In the genomic region with DNA sequence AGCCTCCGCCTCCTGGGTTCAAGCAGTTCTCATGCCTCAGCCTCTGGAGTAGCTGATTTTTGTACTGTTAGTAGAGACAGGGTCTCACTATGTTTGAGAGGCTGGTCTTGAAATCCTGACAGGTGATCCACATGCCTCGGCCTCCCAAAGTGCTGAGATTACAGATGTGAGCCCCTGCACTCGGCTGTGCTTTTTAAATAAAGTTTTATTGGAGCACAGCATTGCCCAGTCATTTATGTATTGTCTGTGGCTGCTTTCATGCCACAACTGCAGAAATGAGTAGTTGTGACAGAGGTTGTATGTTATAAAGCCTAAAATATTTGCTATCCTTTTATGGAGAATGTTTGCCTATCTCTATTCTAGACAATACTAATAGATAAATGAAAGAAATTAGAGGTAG, we compare ENCODE assay signal across 21 cellular contexts.
DNase-seq lines count a peak whose midpoint lies in the region; ATAC-seq, FAIRE-seq and TF ChIP-seq lines count a peak whose summit lies in the region.
"Had no signal": no experiment of that assay in that cellular context is flagged by ENCODE, and none has a peak within 500 bp of the region (broad histone marks: within the 10 kb centered on the region; RNA-seq: fewer than 3 reads in every experiment).

No MANE protein-coding gene starts in this region.

- FAIRE-seq in A549 (lab: Jason Lieb, UNC): no peak
- FAIRE-seq: GM12892, GM18507 had no signal

- H3K36me3 Mint-ChIP-seq in activated CD8-positive, alpha-beta T cell treated with anti-CD3 and anti-CD28 coated beads for 36 hours (ENCODE audit: low read depth): peaks cover 11% of the 10 kb centered on the region
- H3K36me3 Mint-ChIP-seq in activated CD8-positive, alpha-beta T cell treated with anti-CD3 and anti-CD28 coated beads, Interleukin-2, amount 10 ng/mL, durations not matched to agents 7 days and 5 days (ENCODE audit: low read depth): peaks cover 9% of the 10 kb centered on the region

- H3K9me3 Mint-ChIP-seq in activated CD8-positive, alpha-beta T cell treated with anti-CD3 and anti-CD28 coated beads for 36 hours: peaks cover 11% of the 10 kb centered on the region
- H3K9me3 Mint-ChIP-seq in activated CD8-positive, alpha-beta T cell treated with anti-CD3 and anti-CD28 coated beads, Interleukin-2, amount 10 ng/mL, durations not matched to agents 7 days and 5 days (ENCODE audit: insufficient read depth): peaks cover 8% of the 10 kb centered on the region

- intact Hi-C loops in activated CD8-positive, alpha-beta T cell treated with anti-CD3 and anti-CD28 coated beads for 36 hours (cut with micrococcal nuclease): no loop called here
- intact Hi-C loops in Panc1 (cut with micrococcal nuclease; ENCODE audit: unreplicated experiment) (no loop called here), body of pancreas (cut with DNase I) (no loop called here)

- in situ Hi-C loops in Panc1 (cut with HindIII; ENCODE audit: low pct_unique_long_range_greater_than_20kb, low sequenced_read_pairs): no loop called here

- TF ChIP-seq RAD21 in A549 (conservative IDR thresholded peaks at IDR 0.05 in 1 of 2, IDR thresholded peaks at IDR 0.05 in 1 of 2): no peak

- 41% methylated on average over 3 of the region's 3 CpGs for WGBS in A549 (ENCODE audit: missing lambda C conversion rate)
- no CpG with 5 or more reads among the region's 3 CpGs for WGBS in trophoblast cell (ENCODE audit: extremely low coverage, insufficient coverage, insufficient read length)
- 61 to 62% methylated on average over 3 of the region's 3 CpGs for WGBS in body of pancreas, 2 donors

- H3K4me3 ChIP-seq in A549 (no peak overlapping the region), Panc1 (ENCODE audit: low read depth in 2 of 2, low read length in 2 of 2) (no peak overlapping the region), trophoblast cell (ENCODE audit: low read depth, low read length) (no peak overlapping the region), body of pancreas (no peak overlapping the region)

- H3K79me1 ChIP-seq in trophoblast cell (ENCODE audit: low read length): peaks cover 1% of the 10 kb centered on the region

- no peak overlapping the region for H4K12ac ChIP-seq in trophoblast cell (ENCODE audit: low read depth, low read length)

- TF ChIP-seq CTCF in activated CD8-positive, alpha-beta T cell treated with anti-CD3 and anti-CD28 coated beads for 36 hours (IDR thresholded peaks at IDR 0.05): no peak
- TF ChIP-seq CTCF in A549 (IDR thresholded peaks at IDR 0.05) (no peak), Panc1 (IDR thresholded peaks at IDR 0.05) (no peak), body of pancreas (IDR thresholded peaks at IDR 0.05) (no peak)

- ATAC-seq in activated CD8-positive, alpha-beta T cell treated with anti-CD3 and anti-CD28 coated beads for 36 hours: no peak
- no peak for ATAC-seq in activated CD8-positive, alpha-beta T cell treated with anti-CD3 and anti-CD28 coated beads, Interleukin-2, amount 10 ng/mL, durations not matched to agents 7 days and 5 days
- ATAC-seq in A549 (0 out of 6 replicates have a peak, but pooled peaks of 1 of the 2 experiments have one; percentile 5), Panc1 (no peak), HG03196 (IDR thresholded peaks at IDR 0.05; ENCODE audit: unreplicated experiment) (no peak), body of pancreas (no peak)

- peaks cover 71% of the 10 kb centered on the region for H3K4me1 ChIP-seq in A549
- H3K4me1 ChIP-seq in Panc1 (ENCODE audit: control insufficient read depth, insufficient read depth, low read length): no peaks in the 10 kb centered on the region; the same call in 1 of the 2 replicates
- no peaks in the 10 kb centered on the region for H3K4me1 ChIP-seq in trophoblast cell (ENCODE audit: control insufficient read depth in 1 of 2, insufficient read depth in 2 of 2, low read length in 2 of 2)
- peaks cover 40% of the 10 kb centered on the region for H3K4me1 ChIP-seq in body of pancreas

- no peak overlapping the region for H3K27ac Mint-ChIP-seq in activated CD8-positive, alpha-beta T cell treated with anti-CD3 and anti-CD28 coated beads for 36 hours
- H3K27ac Mint-ChIP-seq in activated CD8-positive, alpha-beta T cell treated with anti-CD3 and anti-CD28 coated beads, Interleukin-2, amount 10 ng/mL, durations not matched to agents 7 days and 5 days: no peak overlapping the region
- H3K27ac Mint-ChIP-seq: CD4-positive, CD25-positive, alpha-beta regulatory T cell; H9 had no signal

- TF ChIP-seq POLR2A in A549 (IDR thresholded peaks at IDR 0.05; ENCODE audit: low read length): no peak
- no peak for TF ChIP-seq POLR2A in body of pancreas (IDR thresholded peaks at IDR 0.05)

- peak overlapping the region; percentile 74 for H3K4me2 ChIP-seq in A549
- no peak overlapping the region for H3K4me2 ChIP-seq in trophoblast cell (ENCODE audit: low read length)

- H3K23ac ChIP-seq in trophoblast cell (ENCODE audit: low read length): no peak overlapping the region

- no peak overlapping the region for H3K4ac ChIP-seq in trophoblast cell (ENCODE audit: low read depth, low read length)

- CTCF ChIA-PET in activated CD8-positive, alpha-beta T cell treated with anti-CD3 and anti-CD28 coated beads for 36 hours (lab: Charles Lee): no interaction called here
- CTCF ChIA-PET in activated CD8-positive, alpha-beta T cell treated with anti-CD3 and anti-CD28 coated beads, Interleukin-2, amount 10 ng/mL, durations not matched to agents 7 days and 5 days (lab: Charles Lee): no interaction called here
- CTCF ChIA-PET in A549 (lab: Yijun Ruan, JAX) (interaction anchor here (0.7 to 2.1 kb wide), 8 partner anchors 8 to 113 kb away, joined by 3 to 7 read pairs (median 4); no protein-coding TSS in a partner anchor), Panc1 (lab: Charles Lee) (interaction anchor here (0.7 kb wide), 1 partner anchor 344 kb away, joined by 4 read pairs; no protein-coding TSS in a partner anchor)

- H3K4me1 Mint-ChIP-seq in activated CD8-positive, alpha-beta T cell treated with anti-CD3 and anti-CD28 coated beads for 36 hours (ENCODE audit: low read depth): peaks cover 13% of the 10 kb centered on the region
- peaks cover 4% of the 10 kb centered on the region for H3K4me1 Mint-ChIP-seq in activated CD8-positive, alpha-beta T cell treated with anti-CD3 and anti-CD28 coated beads, Interleukin-2, amount 10 ng/mL, durations not matched to agents 7 days and 5 days (ENCODE audit: low read depth)
- H3K4me1 Mint-ChIP-seq: CD8-positive, alpha-beta memory T cell had no signal

- H3K4me3 Mint-ChIP-seq in activated CD8-positive, alpha-beta T cell treated with anti-CD3 and anti-CD28 coated beads for 36 hours: no peak overlapping the region
- H3K4me3 Mint-ChIP-seq in activated CD8-positive, alpha-beta T cell treated with anti-CD3 and anti-CD28 coated beads, Interleukin-2, amount 10 ng/mL, durations not matched to agents 7 days and 5 days: no peak overlapping the region
- H3K4me3 Mint-ChIP-seq: CD4-positive, CD25-positive, alpha-beta regulatory T cell; CD8-positive, alpha-beta memory T cell; H9 had no signal

- peak overlapping the region; percentile 92 to 99 for H3K27ac ChIP-seq in A549
- H3K27ac ChIP-seq in Panc1 (ENCODE audit: low read length): peak overlapping the region; percentile 17; the same call in 1 of the 2 replicates
- H3K27ac ChIP-seq in trophoblast cell (ENCODE audit: low read depth, low read length): no peak overlapping the region
- H3K27ac ChIP-seq in body of pancreas: no peak overlapping the region

- H2BK5ac ChIP-seq in trophoblast cell (ENCODE audit: low read depth, low read length, poor library complexity): no peak overlapping the region

- no peak overlapping the region for H3K9ac ChIP-seq in trophoblast cell (ENCODE audit: low read length)

- no peak overlapping the region for H2AK5ac ChIP-seq in trophoblast cell (ENCODE audit: low read length)

- POLR2A ChIA-PET in activated CD8-positive, alpha-beta T cell treated with anti-CD3 and anti-CD28 coated beads for 36 hours (lab: Charles Lee): no interaction called here
- POLR2A ChIA-PET in activated CD8-positive, alpha-beta T cell treated with anti-CD3 and anti-CD28 coated beads, Interleukin-2, amount 10 ng/mL, durations not matched to agents 7 days and 5 days (lab: Charles Lee): interaction anchor here (0.6 kb wide), 1 partner anchor 85 kb away, joined by 3 read pairs; no protein-coding TSS in a partner anchor
- POLR2A ChIA-PET in A549 (lab: Yijun Ruan, JAX) (interaction anchor here (0.6 kb wide), 1 partner anchor 337 kb away, joined by 4 read pairs; no protein-coding TSS in a partner anchor), Panc1 (lab: Charles Lee) (no interaction called here)

- H3K36me3 ChIP-seq in Panc1 (ENCODE audit: control insufficient read depth, insufficient read depth, low read length) (no peaks in the 10 kb centered on the region), trophoblast cell (ENCODE audit: control insufficient read depth in 1 of 2, insufficient read depth in 2 of 2, low read length in 2 of 2) (no peaks in the 10 kb centered on the region), body of pancreas (replicated peaks in 1 of 2; ENCODE audit: insufficient read depth in 1 of 2, low read depth in 2 of 2) (no peaks in the 10 kb centered on the region)
- H3K36me3 ChIP-seq: BE2C had no signal

- peak; percentile 15 for DNase-seq in activated CD8-positive, alpha-beta T cell treated with anti-CD3 and anti-CD28 coated beads for 36 hours
- DNase-seq in activated CD8-positive, alpha-beta T cell treated with anti-CD3 and anti-CD28 coated beads, Interleukin-2, amount 10 ng/mL, durations not matched to agents 7 days and 5 days: no peak
- DNase-seq in A549 (ENCODE audit: low read depth in 1 of 2, low spot score in 1 of 2): no peak
- DNase-seq in Panc1 (ENCODE audit: low read depth, low spot score): no peak
- DNase-seq in trophoblast cell: no peak
- no peak for DNase-seq in body of pancreas
- DNase-seq: ACHN; BE2C; C1 segment of cervical spinal cord; CD8-positive, alpha-beta memory T cell; COR-L47; DMS 273 treated with DMSO at 0.1 percent for 48 hours; DMS53; DND-41; EL; GOT3; H9 had no signal

- H3K27me3 Mint-ChIP-seq in activated CD8-positive, alpha-beta T cell treated with anti-CD3 and anti-CD28 coated beads for 36 hours: no peaks in the 10 kb centered on the region
- no peaks in the 10 kb centered on the region for H3K27me3 Mint-ChIP-seq in activated CD8-positive, alpha-beta T cell treated with anti-CD3 and anti-CD28 coated beads, Interleukin-2, amount 10 ng/mL, durations not matched to agents 7 days and 5 days (ENCODE audit: low read depth)
- H3K27me3 Mint-ChIP-seq: CD4-positive, CD25-positive, alpha-beta regulatory T cell; CD8-positive, alpha-beta memory T cell had no signal

- TF ChIP-seq EP300 in A549 (IDR thresholded peaks at IDR 0.05): no peak

- no peak overlapping the region for H2BK120ac ChIP-seq in trophoblast cell (ENCODE audit: insufficient read depth, low read length, poor library complexity)

- H2AFZ ChIP-seq in trophoblast cell (ENCODE audit: insufficient read depth, low read length, poor library complexity): no peak overlapping the region

- H3K18ac ChIP-seq in trophoblast cell (ENCODE audit: low read length): no peak overlapping the region

- peaks cover 21% of the 10 kb centered on the region for H3K9me3 ChIP-seq in A549
- peaks cover 9% of the 10 kb centered on the region; the same call in 1 of the 2 replicates for H3K9me3 ChIP-seq in Panc1 (ENCODE audit: control insufficient read depth, insufficient read depth, low read depth, low read length)
- no peaks in the 10 kb centered on the region for H3K9me3 ChIP-seq in trophoblast cell (ENCODE audit: insufficient read depth, low read depth, low read length)
- H3K9me3 ChIP-seq in body of pancreas: no peaks in the 10 kb centered on the region
- H3K9me3 ChIP-seq: BE2C had no signal

- no peaks in the 10 kb centered on the region for H3K79me2 ChIP-seq in trophoblast cell (ENCODE audit: control insufficient read depth, insufficient read depth, low read length, poor library complexity)

- H4K8ac ChIP-seq in trophoblast cell (ENCODE audit: low read depth, low read length): no peak overlapping the region

- no peak overlapping the region for H3K14ac ChIP-seq in trophoblast cell (ENCODE audit: low read length)

- H4K91ac ChIP-seq in trophoblast cell (ENCODE audit: low read depth, low read length): peak overlapping the region; percentile 11

- BruUV-seq in Panc1 (replicated peaks; lab: Mats Ljungman, UMichigan): no TSS peak

- no peak overlapping the region for H2BK12ac ChIP-seq in trophoblast cell (ENCODE audit: low read length)

- H3K27me3 ChIP-seq in Panc1 (ENCODE audit: control insufficient read depth, insufficient read depth, low read length) (no peaks in the 10 kb centered on the region), trophoblast cell (ENCODE audit: insufficient read depth, low read length) (no peaks in the 10 kb centered on the region), body of pancreas (no peaks in the 10 kb centered on the region)
- H3K27me3 ChIP-seq: BE2C had no signal

Comparison
In these comparisons a context has a peak if more than half of its experiments do, and no peak if none do; other contexts are left out.
1. POLR2A ChIA-PET loops: an anchor here in activated CD8-positive, alpha-beta T cell treated with anti-CD3 and anti-CD28 coated beads, Interleukin-2, amount 10 ng/mL, durations not matched to agents 7 days and 5 days (0.6 kb wide) and A549 (0.6 kb wide); none called in activated CD8-positive, alpha-beta T cell treated with anti-CD3 and anti-CD28 coated beads for 36 hours and Panc1.
2. H3K27ac ChIP-seq: peak in A549 (2 of 2) and Panc1 (single experiment); none in trophoblast cell (single experiment) and body of pancreas (0 of 4).
3. CTCF ChIA-PET loops: an anchor here in A549 (0.7 to 2.1 kb wide) and Panc1 (0.7 kb wide); none called in activated CD8-positive, alpha-beta T cell treated with anti-CD3 and anti-CD28 coated beads for 36 hours and activated CD8-positive, alpha-beta T cell treated with anti-CD3 and anti-CD28 coated beads, Interleukin-2, amount 10 ng/mL, durations not matched to agents 7 days and 5 days.